8 cellular contexts compared by ENCODE assay signal in the genomic region with DNA sequence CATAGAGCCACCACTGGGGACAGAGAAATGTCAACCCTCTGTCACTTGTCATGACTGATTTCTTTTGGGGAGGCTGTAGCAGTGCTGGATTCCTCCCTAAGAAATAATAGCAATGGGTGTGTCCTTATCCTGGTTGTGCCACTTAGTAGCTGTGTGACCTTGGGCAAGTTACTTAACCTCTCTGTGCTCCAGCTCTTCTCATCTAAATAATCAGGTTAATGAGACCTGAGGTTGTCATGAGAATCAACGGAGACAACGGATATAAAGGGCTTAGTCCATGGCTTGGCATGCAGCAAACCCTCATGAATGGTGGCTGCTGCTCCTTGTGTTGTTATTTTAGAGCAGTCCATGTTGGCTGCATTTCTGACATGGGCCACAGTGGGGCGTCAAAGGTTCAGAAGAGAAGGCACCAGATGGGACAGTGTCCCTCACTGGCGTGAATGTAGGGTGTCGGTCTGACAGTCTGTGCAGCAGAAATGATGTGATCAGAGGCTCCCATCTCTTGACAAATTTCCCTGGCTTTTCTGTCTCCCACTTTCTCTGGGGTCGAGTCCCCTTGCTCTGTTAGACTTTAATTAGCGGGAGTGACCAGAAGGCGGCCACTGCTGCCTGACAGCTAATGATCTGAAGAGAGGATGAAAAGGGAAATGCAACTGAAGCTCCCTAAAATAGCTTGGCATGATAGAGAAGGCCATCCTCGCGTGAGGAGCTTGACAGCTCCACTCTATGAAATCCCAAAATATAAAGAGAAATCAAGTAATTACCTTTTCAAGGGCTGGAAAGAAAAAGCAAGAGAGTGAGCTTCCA.
A peak's percentile ranks its signal among the peaks of the same experiment; 100 is the strongest.
DNase-seq lines count a peak whose midpoint lies in the region; ATAC-seq lines count a peak whose summit lies in the region.

No MANE protein-coding gene starts in this region.

- no peak overlapping the region for H3K4me3 Mint-ChIP-seq in activated CD4-positive, alpha-beta T cell treated with anti-CD3 and anti-CD28 coated beads, Interleukin-2, amount 10 ng/mL, durations not matched to agents 7 days and 5 days
- H3K4me3 Mint-ChIP-seq in effector memory CD8-positive, alpha-beta T cell: no peak overlapping the region

- peak; percentile 28 for DNase-seq in COR-L47 (lab: John Stamatoyannopoulos, UW)
- DNase-seq in NCI-H128 (lab: John Stamatoyannopoulos, UW; ENCODE audit: unreplicated experiment): peak; percentile 29
- DNase-seq in activated CD4-positive, alpha-beta T cell treated with anti-CD3 and anti-CD28 coated beads, Interleukin-2, amount 10 ng/mL, durations not matched to agents 7 days and 5 days: peak; percentile 16
- peak; percentile 65 for DNase-seq in globus pallidus (ENCODE audit: low spot score)
- DNase-seq in pons (ENCODE audit: low spot score): peak; percentile 87
- DNase-seq in effector memory CD8-positive, alpha-beta T cell: no peak

- ATAC-seq in GM18517 (IDR thresholded peaks at IDR 0.05; ENCODE audit: unreplicated experiment) (peak; percentile 77), HG02840 (IDR thresholded peaks at IDR 0.05; ENCODE audit: low FRiP score, unreplicated experiment) (peak; percentile 65)
- no peak for ATAC-seq in effector memory CD8-positive, alpha-beta T cell (replicated peaks)

- H3K27me3 Mint-ChIP-seq in activated CD4-positive, alpha-beta T cell treated with anti-CD3 and anti-CD28 coated beads, Interleukin-2, amount 10 ng/mL, durations not matched to agents 7 days and 5 days: no peaks in the 10 kb centered on the region
- no peaks in the 10 kb centered on the region for H3K27me3 Mint-ChIP-seq in effector memory CD8-positive, alpha-beta T cell

- POLR2A ChIA-PET in activated CD4-positive, alpha-beta T cell treated with anti-CD3 and anti-CD28 coated beads, Interleukin-2, amount 10 ng/mL, durations not matched to agents 7 days and 5 days (lab: Charles Lee): no interaction called here

- CTCF ChIA-PET in activated CD4-positive, alpha-beta T cell treated with anti-CD3 and anti-CD28 coated beads, Interleukin-2, amount 10 ng/mL, durations not matched to agents 7 days and 5 days (lab: Charles Lee): no interaction called here

- no peak overlapping the region for H3K27ac Mint-ChIP-seq in activated CD4-positive, alpha-beta T cell treated with anti-CD3 and anti-CD28 coated beads, Interleukin-2, amount 10 ng/mL, durations not matched to agents 7 days and 5 days
- no peak overlapping the region for H3K27ac Mint-ChIP-seq in effector memory CD8-positive, alpha-beta T cell

- H3K4me1 Mint-ChIP-seq in activated CD4-positive, alpha-beta T cell treated with anti-CD3 and anti-CD28 coated beads, Interleukin-2, amount 10 ng/mL, durations not matched to agents 7 days and 5 days: no peaks in the 10 kb centered on the region
- no peaks in the 10 kb centered on the region for H3K4me1 Mint-ChIP-seq in effector memory CD8-positive, alpha-beta T cell (ENCODE audit: low read depth in 2 of 2)

- no peaks in the 10 kb centered on the region for H3K9me3 Mint-ChIP-seq in activated CD4-positive, alpha-beta T cell treated with anti-CD3 and anti-CD28 coated beads, Interleukin-2, amount 10 ng/mL, durations not matched to agents 7 days and 5 days
- H3K9me3 Mint-ChIP-seq in effector memory CD8-positive, alpha-beta T cell: peaks cover 8 to 16% of the 10 kb centered on the region in 2 donors

- H3K36me3 Mint-ChIP-seq in activated CD4-positive, alpha-beta T cell treated with anti-CD3 and anti-CD28 coated beads, Interleukin-2, amount 10 ng/mL, durations not matched to agents 7 days and 5 days (ENCODE audit: low read depth): no peaks in the 10 kb centered on the region
- no peaks in the 10 kb centered on the region for H3K36me3 Mint-ChIP-seq in effector memory CD8-positive, alpha-beta T cell (ENCODE audit: insufficient read depth)

Comparison
In these comparisons a context has a peak if more than half of its experiments do, and no peak if none do; other contexts are left out.
1. DNase-seq: peak in COR-L47 (single experiment), NCI-H128 (single experiment), activated CD4-positive, alpha-beta T cell treated with anti-CD3 and anti-CD28 coated beads, Interleukin-2, amount 10 ng/mL, durations not matched to agents 7 days and 5 days (single experiment), globus pallidus (single experiment) and pons (single experiment); none in effector memory CD8-positive, alpha-beta T cell (0 of 3).